In genomic region chr4:1212546-1213335, GRCh38 we compare ENCODE assay signal across 23 cellular contexts. TPM values are rescaled to one million over a fixed set of nuclear protein-coding genes. Genes with fewer than 3 reads are reported as not detected.
DNase-seq lines count a peak whose midpoint lies in the region; ATAC-seq, FAIRE-seq and TF ChIP-seq lines count a peak whose summit lies in the region.
"Had no signal": no experiment of that assay in that cellular context is flagged by ENCODE, and none has a peak within 500 bp of the region (broad histone marks: within the 10 kb centered on the region; RNA-seq: fewer than 3 reads in every experiment).

No MANE protein-coding gene starts in this region.

- intact Hi-C loops in HepG2 (cut with micrococcal nuclease; ENCODE audit: unreplicated experiment) (no loop called here), spleen (cut with DNase I; ENCODE audit: low total_unique reads) (no loop called here), dorsolateral prefrontal cortex (cut with DNase I) (loop anchor here in 1 of 2 donors (5.0 kb wide), 1 partner anchor 35 kb away; the partner anchor contains the start of gene CTBP1), head of caudate nucleus (cut with DNase I) (no loop called here)

- H3K4me1 ChIP-seq in HepG2 (ENCODE audit: insufficient read depth, low read length) (0 out of 2 replicates have a peak, but pooled peaks cover 5% of the 10 kb centered on the region), spleen (peaks cover 29 to 93% (median 66%) of the 10 kb centered on the region in 6 donors)

- TF ChIP-seq EP300 in HepG2 (IDR thresholded peaks at IDR 0.05; ENCODE audit: low read depth in 2 of 2, low read length in 2 of 2) (no peak), HepG2 (CRISPR knock-in tag; IDR thresholded peaks at IDR 0.05; ENCODE audit: borderline replicate concordance) (no peak)

- TF ChIP-seq CTCF in AG04450 (IDR thresholded peaks at IDR 0.05; ENCODE audit: low read depth, low read length) (no peak), WERI-Rb-1 (IDR thresholded peaks at IDR 0.05; ENCODE audit: low read depth, low read length) (no peak), HepG2 (CRISPR knock-in tag; IDR thresholded peaks at IDR 0.05) (no peak), spleen (IDR thresholded peaks at IDR 0.05 in 8 of 11, conservative IDR thresholded peaks at IDR 0.05 in 3 of 11) (no peak), dorsolateral prefrontal cortex (IDR thresholded peaks at IDR 0.05 in 54 of 56, conservative IDR thresholded peaks at IDR 0.05 in 2 of 56; ENCODE audit: low read depth in 1 of 56, partially characterized antibody in 56 of 56) (no peak)

- H3K79me2 ChIP-seq in HepG2 (ENCODE audit: insufficient read depth, low read length): no peaks in the 10 kb centered on the region
- H3K79me2 ChIP-seq: hepatocyte had no signal

- WGBS in HepG2 (ENCODE audit: low lambda C conversion rate): 91% methylated on average over 6 of the region's 20 CpGs
- 88 to 96% (median 93%) methylated on average over 11 to 20 of the region's 20 CpGs for WGBS in spleen, 5 donors

- H3K36me3 ChIP-seq in WERI-Rb-1: peaks cover 77% of the 10 kb centered on the region
- H3K36me3 ChIP-seq in HepG2 (replicated peaks in 1 of 2; ENCODE audit: control insufficient read depth in 1 of 2, insufficient read depth in 2 of 2, low read length in 2 of 2): peaks cover 10 to 37% of the 10 kb centered on the region in 2 experiments
- H3K36me3 ChIP-seq in spleen: peaks cover 0 to 91% (median 60%) of the 10 kb centered on the region in 6 donors

- no peak overlapping the region for H3K4me2 ChIP-seq in HepG2 (ENCODE audit: low read depth, low read length)
- H3K4me2 ChIP-seq: hepatocyte had no signal

- no peak for FAIRE-seq in HepG2 (lab: Jason Lieb, UNC)
- FAIRE-seq: astrocyte, GM12878, urothelium cell line had no signal

- no peak overlapping the region for H2AFZ ChIP-seq in HepG2 (ENCODE audit: low read length)
- H2AFZ ChIP-seq: hepatocyte had no signal

- H3K9ac ChIP-seq in HepG2 (ENCODE audit: insufficient read depth, low read depth, low read length): no peak overlapping the region

- TF ChIP-seq RAD21 in HepG2 (CRISPR knock-in tag; IDR thresholded peaks at IDR 0.05): no peak

- BruUV-seq in HepG2 (replicated peaks; lab: Mats Ljungman, UMichigan): no TSS peak

- ATAC-seq in HepG2: no peak
- ATAC-seq: GM12878 had no signal

- H3K9me3 ChIP-seq in AG04450 (ENCODE audit: control insufficient read depth, insufficient read depth, low read length): peaks cover 17% of the 10 kb centered on the region; the same call in 1 of the 2 replicates
- no peaks in the 10 kb centered on the region for H3K9me3 ChIP-seq in WERI-Rb-1 (ENCODE audit: severe bottlenecking)
- no peaks in the 10 kb centered on the region for H3K9me3 ChIP-seq in HepG2 (ENCODE audit: low read length)
- H3K9me3 ChIP-seq in spleen: no peaks in the 10 kb centered on the region
- H3K9me3 ChIP-seq: MG63 had no signal

- TF ChIP-seq POLR2A in HepG2 (IDR thresholded peaks at IDR 0.05; ENCODE audit: insufficient read depth in 1 of 2, low read depth in 2 of 2, low read length in 2 of 2) (no peak), spleen (IDR thresholded peaks at IDR 0.05) (no peak)

- CTCF ChIA-PET in AG04450 (lab: Charles Lee) (no interaction called here), HepG2 (lab: Yijun Ruan, JAX; ENCODE audit: low intra/inter-chr PET ratio, low total read pairs) (no interaction called here)

- H3K4me3 ChIP-seq in AG04450 (ENCODE audit: low read depth, low read length): no peak overlapping the region
- H3K4me3 ChIP-seq in WERI-Rb-1 (ENCODE audit: low read depth, low read length): no peak overlapping the region
- H3K4me3 ChIP-seq in HepG2 (replicated peaks in 1 of 3; ENCODE audit: insufficient read depth in 1 of 3, low read depth in 2 of 3, low read length in 3 of 3): no peak overlapping the region
- H3K4me3 ChIP-seq in spleen: no peak overlapping the region
- no peak overlapping the region for H3K4me3 ChIP-seq in dorsolateral prefrontal cortex
- H3K4me3 ChIP-seq: GM12878, hepatocyte, MG63 had no signal

- H4K20me1 ChIP-seq in HepG2 (ENCODE audit: insufficient read depth, low read length): no peaks in the 10 kb centered on the region

- H3K27ac ChIP-seq in AG04450 (ENCODE audit: low read depth, low read length) (peak overlapping the region; percentile 31), WERI-Rb-1 (peak overlapping the region; percentile 39), HepG2 (ENCODE audit: extremely low read length, insufficient read depth, low read length) (no peak overlapping the region), spleen (peak overlapping the region in 2 of 8 donors; percentile 23 to 85), dorsolateral prefrontal cortex (peak overlapping the region in 13 of 59 donors; percentile 4 to 71 (median 22))
- H3K27ac ChIP-seq: hepatocyte had no signal

- H3K27me3 ChIP-seq in AG04450 (ENCODE audit: control insufficient read depth, insufficient read depth, low read length) (no peaks in the 10 kb centered on the region), WERI-Rb-1 (ENCODE audit: insufficient read depth, low read depth, severe bottlenecking) (no peaks in the 10 kb centered on the region), HepG2 (ENCODE audit: control insufficient read depth in 1 of 2, insufficient read depth in 2 of 2, low read length in 2 of 2) (no peaks in the 10 kb centered on the region), spleen (replicated peaks in 1 of 7) (no peaks in the 10 kb centered on the region), dorsolateral prefrontal cortex (no peaks in the 10 kb centered on the region)
- H3K27me3 ChIP-seq: hepatocyte, MG63 had no signal

- no peak for DNase-seq in AG04450 (ENCODE audit: low read depth, low spot score)
- DNase-seq in WERI-Rb-1: no peak
- DNase-seq in HepG2 (ENCODE audit: low spot score): no peak
- DNase-seq in spleen: peak; percentile 73
- no peak for DNase-seq in NCI-H510A (lab: John Stamatoyannopoulos, UW)
- no peak for DNase-seq in dorsolateral prefrontal cortex
- no peak for DNase-seq in head of caudate nucleus
- no peak for DNase-seq in pons (ENCODE audit: low spot score)
- DNase-seq: ACHN; activated CD4-positive, alpha-beta memory T cell treated with anti-CD3 and anti-CD28 coated beads for 36 hours; activated naive CD4-positive, alpha-beta T cell treated with anti-CD3 and anti-CD28 coated beads, Interleukin-2, amount 50 U/mL, for 16 hours; activated T-cell treated with anti-CD3 and anti-CD28 coated beads, Interleukin-2, amount 50 U/mL, for 24 hours; CD4-positive, CD25-positive, alpha-beta regulatory T cell; H9; MG63; NCI-H1436; NCI-H2171 treated with DMSO at 0.1 percent for 48 hours; stimulated activated naive CD4-positive, alpha-beta T cell treated with Interleukin-2 at 50 U/mL for 16 hours; T-helper 1 cell had no signal

- POLR2A ChIA-PET in AG04450 (lab: Yijun Ruan, JAX): interaction anchor here (1.0 kb wide), 1 partner anchor 10 kb away, joined by 3 read pairs; no protein-coding TSS in a partner anchor
- POLR2A ChIA-PET in HepG2 (lab: Yijun Ruan, JAX): interaction anchor here (1.3 kb wide), 1 partner anchor 39 kb away, joined by 5 read pairs; no protein-coding TSS in a partner anchor

- in situ Hi-C loops in HepG2 (cut with HindIII; ENCODE audit: extremely low pct_ligation_motif_present, low pct_unique_long_range_greater_than_20kb): no loop called here

RNA-seq across cellular contexts. Expression of gene CTBP1, which starts 36.2 kb away (rescaled TPM):
- 72.6 and 97.9 TPM in 2 replicates for polyA plus RNA-seq in AG04450 (2011; rRNA removed)
- 98.3 and 137 TPM in 2 replicates for polyA minus RNA-seq in AG04450 (2011; rRNA and poly(A)+ RNA removed)
- 106 and 112 TPM in 2 replicates for total RNA-seq in HepG2 (2016; rRNA removed; fragmentation: Illumina TruSeq; extraction: Trizol)
- total RNA-seq in HepG2 (2016; cell fraction: cytosol; rRNA removed; fragmentation: Illumina TruSeq; extraction: Trizol; ENCODE audit: low read depth): 119 TPM in 2 replicates
- total RNA-seq in HepG2 (2016; cell fraction: insoluble cytoplasmic fraction; rRNA removed; fragmentation: Illumina TruSeq; extraction: Trizol): 83.8 and 121 TPM in 2 replicates
- total RNA-seq in HepG2 (2016; cell fraction: membrane; rRNA removed; fragmentation: Illumina TruSeq; extraction: Trizol): 133 and 173 TPM in 2 replicates
- total RNA-seq in HepG2 (2016; cell fraction: nucleus; rRNA removed; fragmentation: Illumina TruSeq; extraction: Trizol): 51.5 and 60.9 TPM in 2 replicates
- polyA plus RNA-seq in HepG2 (2011; rRNA removed): 78.5 and 123 TPM in 2 replicates
- polyA plus RNA-seq in HepG2 (2011; cell fraction: cytosol; rRNA removed): 87.2 and 182 TPM in 2 replicates
- 489 and 636 TPM in 2 replicates for polyA plus RNA-seq in HepG2 (2011; cell fraction: nucleus; rRNA removed)
- 69.0 and 92.6 TPM in 2 replicates for polyA plus RNA-seq in HepG2 (2012)
- polyA plus RNA-seq in HepG2 (2016; cell fraction: cytosol; fragmentation: Illumina TruSeq; extraction: Trizol; ENCODE audit: low read depth): 49.5 and 64.7 TPM in 2 replicates
- polyA plus RNA-seq in HepG2 (2016; cell fraction: insoluble cytoplasmic fraction; fragmentation: Illumina TruSeq; extraction: Trizol; ENCODE audit: low read depth): 101 and 112 TPM in 2 replicates
- 103 and 116 TPM in 2 replicates for polyA plus RNA-seq in HepG2 (2016; cell fraction: membrane; fragmentation: Illumina TruSeq; extraction: Trizol; ENCODE audit: low read depth)
- polyA plus RNA-seq in HepG2 (2016; cell fraction: nucleus; fragmentation: Illumina TruSeq; extraction: Trizol; ENCODE audit: insufficient read depth, low read depth): 152 and 155 TPM in 2 replicates
- 136 and 350 TPM in 2 replicates for polyA minus RNA-seq in HepG2 (2011; rRNA and poly(A)+ RNA removed; ENCODE audit: low replicate concordance)
- 85.1 and 100 TPM in 2 replicates for polyA minus RNA-seq in HepG2 (2011; cell fraction: cytosol; rRNA and poly(A)+ RNA removed)
- 47.7 and 48.4 TPM in 2 replicates for polyA minus RNA-seq in HepG2 (2011; cell fraction: nucleus; rRNA and poly(A)+ RNA removed)
- 100 to 1,000 TPM; 162 to 226 (median 196) TPM for total RNA-seq in spleen
- polyA plus RNA-seq in spleen: 100 to 1,000 TPM; 101 to 176 (median 123) TPM
- total RNA-seq in dorsolateral prefrontal cortex: 100 to 1,000 TPM; 159 to 281 (median 217) TPM

RNA-seq across cellular contexts. Expression of gene SPON2, which starts 40.4 kb away (rescaled TPM):
- polyA plus RNA-seq in AG04450 (2011; rRNA removed) (132 and 190 TPM in 2 replicates), HepG2 (2011; rRNA removed) (55.2 and 80.8 TPM in 2 replicates), spleen (10 to 100 TPM in 2 of 3 donors, 1 to 10 TPM in 1; 8.3 to 29.8 (median 11.7) TPM)
- 33.8 and 39.0 TPM in 2 replicates for polyA minus RNA-seq in AG04450 (2011; rRNA and poly(A)+ RNA removed)
- total RNA-seq in HepG2 (2016; rRNA removed; fragmentation: Illumina TruSeq; extraction: Trizol) (12.5 and 17.4 TPM in 2 replicates), spleen (10 to 100 TPM; 15.5 to 51.3 (median 43.7) TPM), dorsolateral prefrontal cortex (10 to 100 TPM in 84 of 120 experiments, 1 to 10 TPM in 36; 1.9 to 49.7 (median 13.0) TPM)
- 4.7 and 5.3 TPM in 2 replicates for total RNA-seq in HepG2 (2016; cell fraction: cytosol; rRNA removed; fragmentation: Illumina TruSeq; extraction: Trizol; ENCODE audit: low read depth)
- 13.2 and 25.5 TPM in 2 replicates for total RNA-seq in HepG2 (2016; cell fraction: insoluble cytoplasmic fraction; rRNA removed; fragmentation: Illumina TruSeq; extraction: Trizol)
- 9.4 and 9.5 TPM in 2 replicates for total RNA-seq in HepG2 (2016; cell fraction: membrane; rRNA removed; fragmentation: Illumina TruSeq; extraction: Trizol)
- total RNA-seq in HepG2 (2016; cell fraction: nucleus; rRNA removed; fragmentation: Illumina TruSeq; extraction: Trizol): 15.0 and 17.4 TPM in 2 replicates
- polyA plus RNA-seq in HepG2 (2011; cell fraction: cytosol; rRNA removed): 34.7 and 69.3 TPM in 2 replicates
- 320 and 335 TPM in 2 replicates for polyA plus RNA-seq in HepG2 (2011; cell fraction: nucleus; rRNA removed)
- 21.8 and 46.8 TPM in 2 replicates for polyA plus RNA-seq in HepG2 (2012)
- 3.7 and 4.9 TPM in 2 replicates for polyA plus RNA-seq in HepG2 (2016; cell fraction: cytosol; fragmentation: Illumina TruSeq; extraction: Trizol; ENCODE audit: low read depth)
- polyA plus RNA-seq in HepG2 (2016; cell fraction: insoluble cytoplasmic fraction; fragmentation: Illumina TruSeq; extraction: Trizol; ENCODE audit: low read depth): 12.3 and 15.6 TPM in 2 replicates
- polyA plus RNA-seq in HepG2 (2016; cell fraction: membrane; fragmentation: Illumina TruSeq; extraction: Trizol; ENCODE audit: low read depth): 8.6 and 9.0 TPM in 2 replicates
- 34.9 and 43.2 TPM in 2 replicates for polyA plus RNA-seq in HepG2 (2016; cell fraction: nucleus; fragmentation: Illumina TruSeq; extraction: Trizol; ENCODE audit: insufficient read depth, low read depth)
- polyA minus RNA-seq in HepG2 (2011; rRNA and poly(A)+ RNA removed; ENCODE audit: low replicate concordance): 0.65 and 46.4 TPM in 2 replicates
- polyA minus RNA-seq in HepG2 (2011; cell fraction: cytosol; rRNA and poly(A)+ RNA removed): 20.2 and 29.8 TPM in 2 replicates
- 33.9 and 38.4 TPM in 2 replicates for polyA minus RNA-seq in HepG2 (2011; cell fraction: nucleus; rRNA and poly(A)+ RNA removed)
